Comparison of ENCODE assay signal across 31 cellular contexts in genomic region chr3:109572298-109572697, GRCh38.
"Had no signal": no experiment of that assay in that cellular context is flagged by ENCODE, and none has a peak within 500 bp of the region (broad histone marks: within the 10 kb centered on the region; RNA-seq: fewer than 3 reads in every experiment).

No MANE protein-coding gene starts in this region.

- H3K4me1 ChIP-seq: ascending aorta had no signal

- ATAC-seq: activated CD8-positive, alpha-beta memory T cell treated with anti-CD3 and anti-CD28 coated beads, Interleukin-2, amount 10 ng/mL, durations not matched to agents 7 days and 5 days; activated CD8-positive, alpha-beta T cell treated with anti-CD3 and anti-CD28 coated beads, Interleukin-2, amount 10 ng/mL, durations not matched to agents 7 days and 5 days; activated naive CD8-positive, alpha-beta T cell treated with anti-CD3 and anti-CD28 coated beads, Interleukin-2, amount 50 U/mL, for 24 hours had no signal

- H3K27ac ChIP-seq: ascending aorta, cardiac muscle cell, VCaP had no signal

- FAIRE-seq: bronchial epithelial cell, TTC549 had no signal

- H3K36me3 ChIP-seq: ascending aorta, cardiac muscle cell had no signal

- H3K9me3 ChIP-seq: ascending aorta had no signal

- H3K4me3 ChIP-seq: ascending aorta, cardiac muscle cell had no signal

- DNase-seq: activated B cell treated with CpG ODN at 0.5 μM for 24 hours; activated CD4-positive, alpha-beta memory T cell treated with anti-CD3 and anti-CD28 coated beads, Interleukin-2, amount 10 ng/mL, durations not matched to agents 7 days and 5 days; activated CD4-positive, alpha-beta T cell treated with anti-CD3 and anti-CD28 coated beads for 4 hours; activated CD4-positive, alpha-beta T cell treated with anti-CD3 and anti-CD28 coated beads, Interleukin-2, amount 10 ng/mL, durations not matched to agents 24 days and 14 days; activated CD4-positive, alpha-beta T cell treated with anti-CD3 and anti-CD28 coated beads, Interleukin-2, amount 50 U/mL, for 1 hour; activated CD4-positive, alpha-beta T cell treated with anti-CD3 and anti-CD28 coated beads, Interleukin-2, amount 50 U/mL, for 4 hours; activated CD4-positive, CD25-positive, alpha-beta regulatory T cell treated with anti-CD3 and anti-CD28 coated beads, Interleukin-2, amount 50 U/mL, for 72 hours; activated CD8-positive, alpha-beta memory T cell treated with anti-CD3 and anti-CD28 coated beads for 24 hours; activated CD8-positive, alpha-beta memory T cell treated with anti-CD3 and anti-CD28 coated beads, Interleukin-2, amount 10 ng/mL, durations not matched to agents 7 days and 5 days; activated CD8-positive, alpha-beta memory T cell treated with anti-CD3 and anti-CD28 coated beads, Interleukin-2, amount 50 U/mL, for 48 hours; activated CD8-positive, alpha-beta T cell treated with anti-CD3 and anti-CD28 coated beads, Interleukin-2, amount 10 ng/mL, durations not matched to agents 7 days and 5 days; activated effector memory CD4-positive, alpha-beta T cell treated with Interleukin-2 at 50 U/mL for 16 hours; activated gamma-delta T cell; activated naive CD4-positive, alpha-beta T cell treated with anti-CD3 and anti-CD28 coated beads, Interleukin-2, amount 10 ng/mL, durations not matched to agents 7 days and 5 days; activated naive CD4-positive, alpha-beta T cell treated with Interleukin-2 at 50 U/mL for 16 hours; activated naive CD8-positive, alpha-beta T cell treated with anti-CD3 and anti-CD28 coated beads, Interleukin-2, amount 10 ng/mL, durations not matched to agents 7 days and 5 days; activated naive CD8-positive, alpha-beta T cell treated with anti-CD3 and anti-CD28 coated beads, Interleukin-2, amount 50 U/mL, for 24 hours; activated T-cell treated with anti-CD3 and anti-CD28 coated beads, Interleukin-2, amount 50 U/mL, for 24 hours; activated T-cell treated with anti-CD3 and anti-CD28 coated beads, Interleukin-2, amount 50 U/mL, for 48 hours; amygdala; anterior cingulate cortex; caudate nucleus; cerebellar nuclear complex; T-helper 1 cell; T-helper 2 cell; T-helper 9 cell had no signal

- H3K27me3 ChIP-seq: ascending aorta, cardiac muscle cell had no signal
